ENCODE assay signal across 1 cellular context in genomic region chr22:19959587-19960490, GRCh38.
A peak's percentile ranks its signal among the peaks of the same experiment; 100 is the strongest.
TF ChIP-seq lines count a peak whose summit lies in the region.

No MANE protein-coding gene starts in this region.

TF ChIP-seq in HepG2, 621 proteins besides CTCF, POLR2A, EP300 and RAD21 (continued from another document and continues in another):
- TF ChIP-seq ZBTB43 (CRISPR knock-in tag; conservative IDR thresholded peaks at IDR 0.05) = no peak; the same call in 1 of the 2 replicates
- TF ChIP-seq SMYD3 (CRISPR knock-in tag; IDR thresholded peaks at IDR 0.05) = no peak
- TF ChIP-seq TBX3 (IDR thresholded peaks at IDR 0.05; ENCODE audit: borderline replicate concordance) = peak; percentile 61; the same call in 1 of the 2 replicates
- peak; percentile 87 for TF ChIP-seq AGO1 (IDR thresholded peaks at IDR 0.05; ENCODE audit: low read depth, low read length, poor library complexity, severe bottlenecking)
- TF ChIP-seq, protein P1, sequence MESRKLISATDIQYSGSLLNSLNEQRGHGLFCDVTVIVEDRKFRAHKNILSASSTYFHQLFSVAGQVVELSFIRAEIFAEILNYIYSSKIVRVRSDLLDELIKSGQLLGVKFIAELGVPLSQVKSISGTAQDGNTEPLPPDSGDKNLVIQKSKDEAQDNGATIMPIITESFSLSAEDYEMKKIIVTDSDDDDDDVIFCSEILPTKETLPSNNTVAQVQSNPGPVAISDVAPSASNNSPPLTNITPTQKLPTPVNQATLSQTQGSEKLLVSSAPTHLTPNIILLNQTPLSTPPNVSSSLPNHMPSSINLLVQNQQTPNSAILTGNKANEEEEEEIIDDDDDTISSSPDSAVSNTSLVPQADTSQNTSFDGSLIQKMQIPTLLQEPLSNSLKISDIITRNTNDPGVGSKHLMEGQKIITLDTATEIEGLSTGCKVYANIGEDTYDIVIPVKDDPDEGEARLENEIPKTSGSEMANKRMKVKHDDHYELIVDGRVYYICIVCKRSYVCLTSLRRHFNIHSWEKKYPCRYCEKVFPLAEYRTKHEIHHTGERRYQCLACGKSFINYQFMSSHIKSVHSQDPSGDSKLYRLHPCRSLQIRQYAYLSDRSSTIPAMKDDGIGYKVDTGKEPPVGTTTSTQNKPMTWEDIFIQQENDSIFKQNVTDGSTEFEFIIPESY (CRISPR knock-in tag; IDR thresholded peaks at IDR 0.05) = peak; percentile 28; the same call in 1 of the 2 replicates
- peak; percentile 51; the same call in 1 of the 2 replicates for TF ChIP-seq MXD3 (CRISPR knock-in tag; IDR thresholded peaks at IDR 0.05)
- 0 out of 2 replicates have a peak, but pooled peaks have one; percentile 3 for TF ChIP-seq STAG1 (CRISPR knock-in tag; IDR thresholded peaks at IDR 0.05)
- TF ChIP-seq, protein P2, sequence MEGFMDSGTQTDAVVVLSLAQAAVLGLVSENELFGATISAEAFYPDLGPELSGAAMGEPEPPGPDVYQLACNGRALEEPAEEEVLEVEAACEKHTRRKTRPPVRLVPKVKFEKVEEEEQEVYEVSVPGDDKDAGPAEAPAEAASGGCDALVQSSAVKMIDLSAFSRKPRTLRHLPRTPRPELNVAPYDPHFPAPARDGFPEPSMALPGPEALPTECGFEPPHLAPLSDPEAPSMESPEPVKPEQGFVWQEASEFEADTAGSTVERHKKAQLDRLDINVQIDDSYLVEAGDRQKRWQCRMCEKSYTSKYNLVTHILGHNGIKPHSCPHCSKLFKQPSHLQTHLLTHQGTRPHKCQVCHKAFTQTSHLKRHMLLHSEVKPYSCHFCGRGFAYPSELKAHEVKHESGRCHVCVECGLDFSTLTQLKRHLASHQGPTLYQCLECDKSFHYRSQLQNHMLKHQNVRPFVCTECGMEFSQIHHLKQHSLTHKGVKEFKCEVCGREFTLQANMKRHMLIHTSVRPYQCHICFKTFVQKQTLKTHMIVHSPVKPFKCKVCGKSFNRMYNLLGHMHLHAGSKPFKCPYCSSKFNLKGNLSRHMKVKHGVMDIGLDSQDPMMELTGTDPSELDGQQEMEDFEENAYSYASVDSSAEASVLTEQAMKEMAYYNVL (CRISPR knock-in tag; IDR thresholded peaks at IDR 0.05; ENCODE audit: borderline replicate concordance) = peak; percentile 77; the same call in 1 of the 2 replicates
- TF ChIP-seq ETV6 (CRISPR knock-in tag; conservative IDR thresholded peaks at IDR 0.05) = no peak
- no peak for TF ChIP-seq ZFYVE20 (CRISPR knock-in tag; IDR thresholded peaks at IDR 0.05; ENCODE audit: borderline replicate concordance, low read depth)
- peak; percentile 84 for TF ChIP-seq YEATS4 (CRISPR knock-in tag; IDR thresholded peaks at IDR 0.05; ENCODE audit: borderline replicate concordance)
- peak; percentile 80 for TF ChIP-seq MXD1 (CRISPR knock-in tag; IDR thresholded peaks at IDR 0.05)
- peak; percentile 28; the same call in 1 of the 2 replicates for TF ChIP-seq CHD2 (IDR thresholded peaks at IDR 0.05; ENCODE audit: low read depth, low read length)
- TF ChIP-seq, protein P3, sequence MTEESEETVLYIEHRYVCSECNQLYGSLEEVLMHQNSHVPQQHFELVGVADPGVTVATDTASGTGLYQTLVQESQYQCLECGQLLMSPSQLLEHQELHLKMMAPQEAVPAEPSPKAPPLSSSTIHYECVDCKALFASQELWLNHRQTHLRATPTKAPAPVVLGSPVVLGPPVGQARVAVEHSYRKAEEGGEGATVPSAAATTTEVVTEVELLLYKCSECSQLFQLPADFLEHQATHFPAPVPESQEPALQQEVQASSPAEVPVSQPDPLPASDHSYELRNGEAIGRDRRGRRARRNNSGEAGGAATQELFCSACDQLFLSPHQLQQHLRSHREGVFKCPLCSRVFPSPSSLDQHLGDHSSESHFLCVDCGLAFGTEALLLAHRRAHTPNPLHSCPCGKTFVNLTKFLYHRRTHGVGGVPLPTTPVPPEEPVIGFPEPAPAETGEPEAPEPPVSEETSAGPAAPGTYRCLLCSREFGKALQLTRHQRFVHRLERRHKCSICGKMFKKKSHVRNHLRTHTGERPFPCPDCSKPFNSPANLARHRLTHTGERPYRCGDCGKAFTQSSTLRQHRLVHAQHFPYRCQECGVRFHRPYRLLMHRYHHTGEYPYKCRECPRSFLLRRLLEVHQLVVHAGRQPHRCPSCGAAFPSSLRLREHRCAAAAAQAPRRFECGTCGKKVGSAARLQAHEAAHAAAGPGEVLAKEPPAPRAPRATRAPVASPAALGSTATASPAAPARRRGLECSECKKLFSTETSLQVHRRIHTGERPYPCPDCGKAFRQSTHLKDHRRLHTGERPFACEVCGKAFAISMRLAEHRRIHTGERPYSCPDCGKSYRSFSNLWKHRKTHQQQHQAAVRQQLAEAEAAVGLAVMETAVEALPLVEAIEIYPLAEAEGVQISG (CRISPR knock-in tag; IDR thresholded peaks at IDR 0.05) = peak; percentile 77; the same call in 1 of the 2 replicates
- TF ChIP-seq RXRA (CRISPR knock-in tag; IDR thresholded peaks at IDR 0.05) = peak; percentile 82
- TF ChIP-seq, protein P4, sequence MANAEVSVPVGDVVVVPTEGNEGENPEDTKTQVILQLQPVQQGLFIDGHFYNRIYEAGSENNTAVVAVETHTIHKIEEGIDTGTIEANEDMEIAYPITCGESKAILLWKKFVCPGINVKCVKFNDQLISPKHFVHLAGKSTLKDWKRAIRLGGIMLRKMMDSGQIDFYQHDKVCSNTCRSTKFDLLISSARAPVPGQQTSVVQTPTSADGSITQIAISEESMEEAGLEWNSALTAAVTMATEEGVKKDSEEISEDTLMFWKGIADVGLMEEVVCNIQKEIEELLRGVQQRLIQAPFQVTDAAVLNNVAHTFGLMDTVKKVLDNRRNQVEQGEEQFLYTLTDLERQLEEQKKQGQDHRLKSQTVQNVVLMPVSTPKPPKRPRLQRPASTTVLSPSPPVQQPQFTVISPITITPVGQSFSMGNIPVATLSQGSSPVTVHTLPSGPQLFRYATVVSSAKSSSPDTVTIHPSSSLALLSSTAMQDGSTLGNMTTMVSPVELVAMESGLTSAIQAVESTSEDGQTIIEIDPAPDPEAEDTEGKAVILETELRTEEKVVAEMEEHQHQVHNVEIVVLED (CRISPR knock-in tag; IDR thresholded peaks at IDR 0.05; ENCODE audit: borderline replicate concordance) = peak; percentile 11; the same call in 1 of the 2 replicates
- TF ChIP-seq, protein P5, sequence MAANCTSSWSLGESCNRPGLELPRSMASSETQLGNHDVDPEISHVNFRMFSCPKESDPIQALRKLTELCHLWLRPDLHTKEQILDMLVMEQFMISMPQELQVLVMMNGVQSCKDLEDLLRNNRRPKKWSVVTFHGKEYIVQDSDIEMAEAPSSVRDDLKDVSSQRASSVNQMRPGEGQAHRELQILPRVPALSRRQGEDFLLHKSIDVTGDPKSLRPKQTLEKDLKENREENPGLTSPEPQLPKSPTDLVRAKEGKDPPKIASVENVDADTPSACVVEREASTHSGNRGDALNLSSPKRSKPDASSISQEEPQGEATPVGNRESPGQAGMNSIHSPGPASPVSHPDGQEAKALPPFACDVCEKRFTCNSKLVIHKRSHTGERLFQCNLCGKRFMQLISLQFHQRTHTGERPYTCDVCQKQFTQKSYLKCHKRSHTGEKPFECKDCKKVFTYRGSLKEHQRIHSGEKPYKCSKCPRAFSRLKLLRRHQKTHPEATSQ (CRISPR knock-in tag; IDR thresholded peaks at IDR 0.05; ENCODE audit: borderline replicate concordance) = peak; percentile 74; the same call in 1 of the 2 replicates
- TF ChIP-seq TRIM24 (CRISPR knock-in tag; IDR thresholded peaks at IDR 0.05) = 0 out of 2 replicates have a peak, but pooled peaks have one; percentile 58
- TF ChIP-seq GLI4 (CRISPR knock-in tag; IDR thresholded peaks at IDR 0.05; ENCODE audit: borderline replicate concordance) = 0 out of 2 replicates have a peak, but pooled peaks have one; percentile 25
- TF ChIP-seq IKZF1 (IDR thresholded peaks at IDR 0.05) = no peak
- peak; percentile 85 for TF ChIP-seq HNRNPH1 (optimal IDR thresholded peaks at IDR 0.05; ENCODE audit: low read depth, low read length)
- TF ChIP-seq, protein P6, sequence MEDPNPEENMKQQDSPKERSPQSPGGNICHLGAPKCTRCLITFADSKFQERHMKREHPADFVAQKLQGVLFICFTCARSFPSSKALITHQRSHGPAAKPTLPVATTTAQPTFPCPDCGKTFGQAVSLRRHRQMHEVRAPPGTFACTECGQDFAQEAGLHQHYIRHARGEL (CRISPR knock-in tag; IDR thresholded peaks at IDR 0.05) = no peak
- TF ChIP-seq ZNF138 (CRISPR knock-in tag; IDR thresholded peaks at IDR 0.05; ENCODE audit: low read depth) = no peak
- TF ChIP-seq CC2D1A (CRISPR knock-in tag; IDR thresholded peaks at IDR 0.05) = no peak
- no peak for TF ChIP-seq ZNF879 (CRISPR knock-in tag; IDR thresholded peaks at IDR 0.05)
- peak; percentile 46; the same call in 1 of the 2 replicates for TF ChIP-seq POGZ (CRISPR knock-in tag; IDR thresholded peaks at IDR 0.05)
- TF ChIP-seq MXI1 (IDR thresholded peaks at IDR 0.05; ENCODE audit: borderline replicate concordance, low read depth, low read length) = no peak
- TF ChIP-seq ATM (IDR thresholded peaks at IDR 0.05; ENCODE audit: borderline replicate concordance) = no peak
- TF ChIP-seq CERS6 (CRISPR knock-in tag; IDR thresholded peaks at IDR 0.05) = no peak
- TF ChIP-seq ZMYM4 (CRISPR knock-in tag; IDR thresholded peaks at IDR 0.05) = peak; percentile 23; the same call in 1 of the 2 replicates
- TF ChIP-seq, protein P7, sequence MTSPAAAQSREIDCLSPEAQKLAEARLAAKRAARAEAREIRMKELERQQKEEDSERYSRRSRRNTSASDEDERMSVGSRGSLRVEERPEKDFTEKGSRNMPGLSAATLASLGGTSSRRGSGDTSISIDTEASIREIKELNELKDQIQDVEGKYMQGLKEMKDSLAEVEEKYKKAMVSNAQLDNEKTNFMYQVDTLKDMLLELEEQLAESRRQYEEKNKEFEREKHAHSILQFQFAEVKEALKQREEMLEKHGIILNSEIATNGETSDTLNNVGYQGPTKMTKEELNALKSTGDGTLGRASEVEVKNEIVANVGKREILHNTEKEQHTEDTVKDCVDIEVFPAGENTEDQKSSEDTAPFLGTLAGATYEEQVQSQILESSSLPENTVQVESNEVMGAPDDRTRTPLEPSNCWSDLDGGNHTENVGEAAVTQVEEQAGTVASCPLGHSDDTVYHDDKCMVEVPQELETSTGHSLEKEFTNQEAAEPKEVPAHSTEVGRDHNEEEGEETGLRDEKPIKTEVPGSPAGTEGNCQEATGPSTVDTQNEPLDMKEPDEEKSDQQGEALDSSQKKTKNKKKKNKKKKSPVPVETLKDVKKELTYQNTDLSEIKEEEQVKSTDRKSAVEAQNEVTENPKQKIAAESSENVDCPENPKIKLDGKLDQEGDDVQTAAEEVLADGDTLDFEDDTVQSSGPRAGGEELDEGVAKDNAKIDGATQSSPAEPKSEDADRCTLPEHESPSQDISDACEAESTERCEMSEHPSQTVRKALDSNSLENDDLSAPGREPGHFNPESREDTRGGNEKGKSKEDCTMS (CRISPR knock-in tag; conservative IDR thresholded peaks at IDR 0.05) = no peak
- TF ChIP-seq ZNF709 (CRISPR knock-in tag; IDR thresholded peaks at IDR 0.05) = no peak
- TF ChIP-seq NR2C2 (CRISPR knock-in tag; IDR thresholded peaks at IDR 0.05; ENCODE audit: borderline replicate concordance) = no peak
- no peak for TF ChIP-seq SMAD1 (CRISPR knock-in tag; IDR thresholded peaks at IDR 0.05; ENCODE audit: borderline replicate concordance, low read depth)
- TF ChIP-seq SNAPC4 (CRISPR knock-in tag; IDR thresholded peaks at IDR 0.05) = peak; percentile 86
